11 cellular contexts compared by ENCODE assay signal in the genomic region with DNA sequence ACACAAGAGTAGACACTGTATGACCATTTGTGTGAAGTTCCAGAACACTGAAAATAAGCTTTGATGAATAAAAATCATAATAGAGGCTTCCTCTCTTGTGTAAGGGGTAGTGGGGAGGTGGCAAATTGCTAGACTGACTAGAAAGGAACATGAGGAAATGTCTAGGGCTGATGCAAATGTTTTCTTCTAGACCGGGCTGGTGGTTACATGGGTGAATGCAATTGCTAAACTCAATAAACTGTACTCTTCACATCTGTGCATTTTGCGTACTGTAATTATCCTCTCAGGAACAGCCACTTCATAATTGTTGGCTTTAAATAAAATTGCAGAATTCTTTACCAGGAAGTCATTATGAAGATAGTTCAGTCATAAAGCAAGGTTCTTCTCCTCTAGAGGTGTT. TPM values are rescaled to one million over a fixed set of nuclear protein-coding genes. Genes with fewer than 3 reads are reported as not detected.
A peak's percentile ranks its signal among the peaks of the same experiment; 100 is the strongest.
DNase-seq lines count a peak whose midpoint lies in the region; ATAC-seq and TF ChIP-seq lines count a peak whose summit lies in the region.
"Had no signal": no experiment of that assay in that cellular context is flagged by ENCODE, and none has a peak within 500 bp of the region (broad histone marks: within the 10 kb centered on the region; RNA-seq: fewer than 3 reads in every experiment).

No MANE protein-coding gene starts in this region.

- H3K9me3 ChIP-seq in left ventricle myocardium inferior (replicated peaks) (no peaks in the 10 kb centered on the region), ascending aorta (no peaks in the 10 kb centered on the region)

- H3K27me3 Mint-ChIP-seq in activated T-helper 2 cell treated with anti-CD3 and anti-CD28 coated beads, Interferon-gamma antibody, Interleukin-2, Interleukin-4, amounts not matched to agents 10 μg/mL and 5 μg/mL and 100 μg/mL, durations not matched to agents 14 hours and 24 hours and 36 hours (ENCODE audit: low read depth), result no peaks in the 10 kb centered on the region

- peaks cover 13% of the 10 kb centered on the region for H3K4me1 Mint-ChIP-seq in activated T-helper 2 cell treated with anti-CD3 and anti-CD28 coated beads, Interferon-gamma antibody, Interleukin-2, Interleukin-4, amounts not matched to agents 10 μg/mL and 5 μg/mL and 100 μg/mL, durations not matched to agents 14 hours and 24 hours and 36 hours (ENCODE audit: low read depth)

- no peak overlapping the region for H3K27ac ChIP-seq in left ventricle myocardium inferior (replicated peaks)
- no peak overlapping the region for H3K27ac ChIP-seq in ascending aorta

- no peaks in the 10 kb centered on the region for H3K36me3 Mint-ChIP-seq in activated T-helper 2 cell treated with anti-CD3 and anti-CD28 coated beads, Interferon-gamma antibody, Interleukin-2, Interleukin-4, amounts not matched to agents 10 μg/mL and 5 μg/mL and 100 μg/mL, durations not matched to agents 14 hours and 24 hours and 36 hours (ENCODE audit: low read depth)

- no peaks in the 10 kb centered on the region for H3K36me3 ChIP-seq in left ventricle myocardium inferior
- H3K36me3 ChIP-seq in ascending aorta, result no peaks in the 10 kb centered on the region

- intact Hi-C loops in left ventricle myocardium inferior (cut with micrococcal nuclease) (no loop called here), ascending aorta (cut with DNase I) (loop anchor here (5.0 to 10.0 kb wide), 2 partner anchors 63 to 425 kb away; a partner anchor contains a TSS)
- intact Hi-C loops in activated T-helper 2 cell treated with anti-CD3 and anti-CD28 coated beads, Interferon-gamma antibody, Interleukin-2, Interleukin-4, amounts not matched to agents 10 μg/mL and 5 μg/mL and 100 μg/mL, durations not matched to agents 14 hours and 24 hours and 36 hours (cut with micrococcal nuclease), result no loop called here

- H3K4me1 ChIP-seq in left ventricle myocardium inferior, result no peaks in the 10 kb centered on the region
- H3K4me1 ChIP-seq in ascending aorta, result no peaks in the 10 kb centered on the region

- H3K4me3 Mint-ChIP-seq in activated T-helper 2 cell treated with anti-CD3 and anti-CD28 coated beads, Interferon-gamma antibody, Interleukin-2, Interleukin-4, amounts not matched to agents 10 μg/mL and 5 μg/mL and 100 μg/mL, durations not matched to agents 14 hours and 24 hours and 36 hours (ENCODE audit: low read depth), result no peak overlapping the region

- H3K27me3 ChIP-seq in left ventricle myocardium inferior (ENCODE audit: low read depth) (no peaks in the 10 kb centered on the region), ascending aorta (no peaks in the 10 kb centered on the region)

- peak; percentile 25 for DNase-seq in GM10266 (ENCODE audit: extremely low spot score)
- peak; percentile 65 for DNase-seq in NOMO-1 treated with DMSO at 0.1 percent for 48 hours (lab: John Stamatoyannopoulos, UW; ENCODE audit: unreplicated experiment)
- no peak for DNase-seq in EL
- DNase-seq in left ventricle myocardium inferior, result no peak
- DNase-seq in activated T-helper 2 cell treated with anti-CD3 and anti-CD28 coated beads, Interferon-gamma antibody, Interleukin-2, Interleukin-4, amounts not matched to agents 10 μg/mL and 5 μg/mL and 100 μg/mL, durations not matched to agents 14 hours and 24 hours and 36 hours (ENCODE audit: low spot score), result no peak
- no peak for DNase-seq in ascending aorta (ENCODE audit: low spot score in 2 of 2)
- DNase-seq: caudate nucleus, glutamatergic neuron, SHP77 had no signal

- TF ChIP-seq CTCF in GM10266 (IDR thresholded peaks at IDR 0.05; ENCODE audit: control insufficient read depth, insufficient read depth, low read depth, missing control alignments), result no peak
- no peak for TF ChIP-seq CTCF in left ventricle myocardium inferior (IDR thresholded peaks at IDR 0.05; ENCODE audit: borderline replicate concordance)
- TF ChIP-seq CTCF in ascending aorta (IDR thresholded peaks at IDR 0.05), result no peak

- H3K4me3 ChIP-seq in left ventricle myocardium inferior, result no peak overlapping the region
- H3K4me3 ChIP-seq in ascending aorta, result no peak overlapping the region

- H3K27ac Mint-ChIP-seq in activated T-helper 2 cell treated with anti-CD3 and anti-CD28 coated beads, Interferon-gamma antibody, Interleukin-2, Interleukin-4, amounts not matched to agents 10 μg/mL and 5 μg/mL and 100 μg/mL, durations not matched to agents 14 hours and 24 hours and 36 hours, result no peak overlapping the region

- ATAC-seq in GM19397 (IDR thresholded peaks at IDR 0.05; ENCODE audit: unreplicated experiment) (peak; percentile 83), HG03039 (IDR thresholded peaks at IDR 0.05; ENCODE audit: unreplicated experiment) (peak; percentile 57)

- no peaks in the 10 kb centered on the region for H3K9me3 Mint-ChIP-seq in activated T-helper 2 cell treated with anti-CD3 and anti-CD28 coated beads, Interferon-gamma antibody, Interleukin-2, Interleukin-4, amounts not matched to agents 10 μg/mL and 5 μg/mL and 100 μg/mL, durations not matched to agents 14 hours and 24 hours and 36 hours

RNA-seq across cellular contexts. Expression of a gene that starts 5.2 kb away (rescaled TPM):
- total RNA-seq in left ventricle myocardium inferior (5.2 TPM), ascending aorta (2.1 TPM)
- total RNA-seq in activated T-helper 2 cell treated with anti-CD3 and anti-CD28 coated beads, Interferon-gamma antibody, Interleukin-2, Interleukin-4, amounts not matched to agents 10 μg/mL and 5 μg/mL and 100 μg/mL, durations not matched to agents 14 hours and 24 hours and 36 hours, result 5.1 and 5.8 TPM in 2 replicates

Comparison
In these comparisons a context has a peak if more than half of its experiments do, and no peak if none do; other contexts are left out.
1. DNase-seq: peak in GM10266 (single experiment) and NOMO-1 treated with DMSO at 0.1 percent for 48 hours (single experiment); none in EL (single experiment), left ventricle myocardium inferior (single experiment), activated T-helper 2 cell treated with anti-CD3 and anti-CD28 coated beads, Interferon-gamma antibody, Interleukin-2, Interleukin-4, amounts not matched to agents 10 μg/mL and 5 μg/mL and 100 μg/mL, durations not matched to agents 14 hours and 24 hours and 36 hours (single experiment) and ascending aorta (0 of 2).